Comparison of ENCODE assay signal across 8 cellular contexts in the genomic region with DNA sequence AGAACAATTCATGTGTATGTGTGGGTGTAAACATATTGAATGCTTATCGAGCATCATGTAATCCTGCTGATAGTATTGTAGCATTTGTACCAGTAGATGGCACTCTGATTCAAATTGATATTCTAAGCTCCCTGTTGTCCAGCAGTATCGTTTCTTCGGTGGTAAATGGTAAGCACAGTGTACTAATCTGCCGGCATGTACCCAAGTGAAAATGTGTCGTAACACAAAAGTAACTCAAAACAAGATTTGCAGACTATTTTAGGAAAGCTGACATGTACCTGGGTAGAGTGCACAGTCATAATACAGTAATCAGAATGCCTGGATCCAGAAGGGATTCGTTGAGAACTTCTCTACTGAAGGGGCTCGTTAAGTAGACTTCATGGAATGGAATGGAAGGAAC. TPM values are rescaled to one million over a fixed set of nuclear protein-coding genes. Genes with fewer than 3 reads are reported as not detected.
DNase-seq lines count a peak whose midpoint lies in the region; ATAC-seq, FAIRE-seq and TF ChIP-seq lines count a peak whose summit lies in the region.

No MANE protein-coding gene starts in this region.

- no peaks in the 10 kb centered on the region for H3K9me2 ChIP-seq in MM.1S (replicated peaks; ENCODE audit: insufficient read depth, low read length)
- H3K9me2 ChIP-seq in PC-9 (ENCODE audit: insufficient read depth), result no peaks in the 10 kb centered on the region

- POLR2A ChIA-PET in PC-9 (lab: Charles Lee; ENCODE audit: unreplicated experiment), result no interaction called here

- BruUV-seq in Calu3 (replicated peaks; lab: Mats Ljungman, UMichigan), result no TSS peak
- no TSS peak for BruUV-seq in PC-9 (replicated peaks; lab: Mats Ljungman, UMichigan)

- H4K20me1 ChIP-seq in MM.1S (ENCODE audit: insufficient read depth, low read length) (no peaks in the 10 kb centered on the region), PC-9 (ENCODE audit: insufficient read depth) (no peaks in the 10 kb centered on the region)

- H3K9ac ChIP-seq in MM.1S (ENCODE audit: low read length), result no peak overlapping the region

- no peak overlapping the region for H3K27ac ChIP-seq in MM.1S (ENCODE audit: low read length)
- H3K27ac ChIP-seq in PC-9, result no peak overlapping the region
- no peak overlapping the region for H3K27ac ChIP-seq in right lobe of liver
- H3K27ac ChIP-seq in urinary bladder (ENCODE audit: low read depth), result no peak overlapping the region

- H3K4me1 Mint-ChIP-seq in Calu3 (ENCODE audit: low read depth, unreplicated experiment), result peaks cover 31% of the 10 kb centered on the region

- H3K36me3 ChIP-seq in MM.1S (replicated peaks; ENCODE audit: insufficient read depth, low read length), result no peaks in the 10 kb centered on the region
- no peaks in the 10 kb centered on the region for H3K36me3 ChIP-seq in PC-9 (ENCODE audit: low read depth)
- no peaks in the 10 kb centered on the region for H3K36me3 ChIP-seq in right lobe of liver
- no peaks in the 10 kb centered on the region for H3K36me3 ChIP-seq in urinary bladder (ENCODE audit: insufficient read depth)

- TF ChIP-seq POLR2A in right lobe of liver (IDR thresholded peaks at IDR 0.05), result no peak

- no peaks in the 10 kb centered on the region; the same call in 1 of the 2 replicates for H3K4me1 ChIP-seq in MM.1S (ENCODE audit: low read length)
- H3K4me1 ChIP-seq in PC-9 (replicated peaks; ENCODE audit: insufficient read depth), result no peaks in the 10 kb centered on the region; the same call in 1 of the 2 replicates
- H3K4me1 ChIP-seq in right lobe of liver, result no peaks in the 10 kb centered on the region
- H3K4me1 ChIP-seq in urinary bladder (ENCODE audit: insufficient read depth), result no peaks in the 10 kb centered on the region

- H3K4me3 Mint-ChIP-seq in Calu3 (ENCODE audit: low read depth, unreplicated experiment), result peak overlapping the region; percentile 48

- DNase-seq in Calu3 (peak; percentile 20), MM.1S (peak; percentile 77), PC-9 (no peak), right lobe of liver (no peak)
- DNase-seq in stimulated activated CD8-positive, alpha-beta memory T cell treated with anti-CD3 and anti-CD28 coated beads, Interleukin-4, amount 100 ng/mL, for 48 hours, result no peak

- H3K9me3 ChIP-seq in MM.1S (replicated peaks; ENCODE audit: insufficient read depth, low read length) (no peaks in the 10 kb centered on the region), PC-9 (ENCODE audit: insufficient read depth, low read depth) (no peaks in the 10 kb centered on the region), right lobe of liver (no peaks in the 10 kb centered on the region)

- H3K4me2 ChIP-seq in MM.1S (ENCODE audit: low read depth, low read length) (peak overlapping the region; percentile 35; the same call in 1 of the 2 replicates), PC-9 (peak overlapping the region; percentile 49)

- ATAC-seq in GM19438 (IDR thresholded peaks at IDR 0.05; ENCODE audit: low read depth, unreplicated experiment), result peak; percentile 77
- ATAC-seq in right lobe of liver, result peak; percentile 94 to 98 (median 94)

- H3K79me2 ChIP-seq in MM.1S (ENCODE audit: low read length) (no peaks in the 10 kb centered on the region), PC-9 (ENCODE audit: low read depth) (no peaks in the 10 kb centered on the region)

- no peaks in the 10 kb centered on the region for H3K27me3 Mint-ChIP-seq in Calu3 (ENCODE audit: unreplicated experiment)

- peak; percentile 66 for FAIRE-seq in colon (lab: Jason Lieb, UNC)

- H3K4me3 ChIP-seq in MM.1S (ENCODE audit: low read length) (no peak overlapping the region), PC-9 (no peak overlapping the region), right lobe of liver (no peak overlapping the region), urinary bladder (ENCODE audit: low read depth, low read length) (peak overlapping the region; percentile 3)

- H3K27ac Mint-ChIP-seq in Calu3 (ENCODE audit: unreplicated experiment), result peak overlapping the region; percentile 54

- TF ChIP-seq CTCF in Calu3 (IDR thresholded peaks at IDR 0.05; ENCODE audit: unreplicated experiment), result peak; percentile 67
- peak; percentile 78 for TF ChIP-seq CTCF in MM.1S (IDR thresholded peaks at IDR 0.05; ENCODE audit: low read length)
- peak; percentile 66 for TF ChIP-seq CTCF in PC-9 (conservative IDR thresholded peaks at IDR 0.05)
- peak; percentile 69 to 80 (median 78) for TF ChIP-seq CTCF in right lobe of liver (IDR thresholded peaks at IDR 0.05)

- H2AFZ ChIP-seq in MM.1S (ENCODE audit: low read length) (peak overlapping the region; percentile 24; the same call in 1 of the 2 replicates), PC-9 (no peak overlapping the region)

- 21% methylated on average over 7 of the region's 7 CpGs for WGBS in right lobe of liver (ENCODE audit: insufficient coverage, low coverage, low lambda C conversion rate, missing lambda C conversion rate)
- WGBS in urinary bladder, result 26% methylated on average over 7 of the region's 7 CpGs

- H3F3A ChIP-seq in MM.1S (ENCODE audit: insufficient read depth, low read length), result no peaks in the 10 kb centered on the region
- H3F3A ChIP-seq in PC-9 (ENCODE audit: insufficient read depth, low read depth), result no peaks in the 10 kb centered on the region

- CTCF ChIA-PET in Calu3 (lab: Charles Lee), result interaction anchor here (0.6 to 1.9 kb wide), 10 partner anchors 305 to 1031 kb away, joined by 3 to 8 read pairs (median 4); no protein-coding TSS in a partner anchor
- CTCF ChIA-PET in PC-9 (lab: Charles Lee), result interaction anchor here (0.6 to 1.5 kb wide), 7 partner anchors 234 to 1685 kb away, joined by 3 to 8 read pairs (median 4); no protein-coding TSS in a partner anchor

- H3K27me3 ChIP-seq in MM.1S (replicated peaks; ENCODE audit: insufficient read depth, low read length), result no peaks in the 10 kb centered on the region
- H3K27me3 ChIP-seq in PC-9 (ENCODE audit: insufficient read depth, low read depth), result no peaks in the 10 kb centered on the region
- H3K27me3 ChIP-seq in right lobe of liver, result no peaks in the 10 kb centered on the region

- intact Hi-C loops in Calu3 (cut with micrococcal nuclease; ENCODE audit: unreplicated experiment) (loop anchor here (2.0 to 10.0 kb wide), 10 partner anchors 188 to 1031 kb away; a partner anchor contains a TSS), PC-9 (cut with micrococcal nuclease; ENCODE audit: unreplicated experiment) (loop anchor here (1.0 to 10.0 kb wide), 4 partner anchors 388 to 1046 kb away; no protein-coding TSS in a partner anchor), right lobe of liver (cut with DNase I) (loop anchor here (10.0 kb wide), 2 partner anchors 318 to 808 kb away; no protein-coding TSS in a partner anchor)

- H3K36me3 Mint-ChIP-seq in Calu3 (ENCODE audit: insufficient read depth, unreplicated experiment), result no peaks in the 10 kb centered on the region

- H3K9me3 Mint-ChIP-seq in Calu3 (ENCODE audit: low read depth, unreplicated experiment), result no peaks in the 10 kb centered on the region

RNA-seq across cellular contexts. Expression of a gene that starts 31.7 kb away (rescaled TPM):
- total RNA-seq in Calu3 (2022) (25.5 and 37.7 TPM in 2 replicates), PC-9 (2021) (9.7 and 16.2 TPM in 2 replicates), right lobe of liver (under 1 TPM in 5 of 6 experiments, not detected in 1; 0.18 to 0.58 (median 0.40) TPM), urinary bladder (7.1 TPM)
- 2.0 TPM for polyA plus RNA-seq in urinary bladder

Comparison
In these comparisons a context has a peak if more than half of its experiments do, and no peak if none do; other contexts are left out.
1. DNase-seq: peak in Calu3 (single experiment) and MM.1S (single experiment); none in PC-9 (0 of 2), right lobe of liver (0 of 3) and stimulated activated CD8-positive, alpha-beta memory T cell treated with anti-CD3 and anti-CD28 coated beads, Interleukin-4, amount 100 ng/mL, for 48 hours (single experiment).
2. Peak in every context shown above with its lines, with median percentiles within 50 percentile points of each other: CTCF ChIP-seq.